9 cellular contexts compared by ENCODE assay signal in genomic region chr16:84065536-84066132, GRCh38.
DNase-seq lines count a peak whose midpoint lies in the region; ATAC-seq and FAIRE-seq lines count a peak whose summit lies in the region.
"Had no signal": no experiment of that assay in that cellular context is flagged by ENCODE, and none has a peak within 500 bp of the region (broad histone marks: within the 10 kb centered on the region; RNA-seq: fewer than 3 reads in every experiment).

No MANE protein-coding gene starts in this region.

- peak; percentile 65 for DNase-seq in AG20443 (ENCODE audit: low spot score)
- DNase-seq in GM18507 (ENCODE audit: extremely low spot score, insufficient read length, low read depth), result no peak
- peak; percentile 19 to 54 for DNase-seq in NCI-H526 (lab: John Stamatoyannopoulos, UW)
- DNase-seq in adipocyte (ENCODE audit: low read depth), result peak; percentile 77
- peak; percentile 59 for DNase-seq in iPS-NIHi11 (ENCODE audit: low spot score)
- DNase-seq in stimulated activated CD4-positive, alpha-beta T cell treated with anti-CD3 and anti-CD28 coated beads, Interleukin-2, amount 100 ng/mL, for 24 hours, result peak; percentile 33 to 47

- ATAC-seq in HG03108 (IDR thresholded peaks at IDR 0.05; ENCODE audit: unreplicated experiment) (no peak), HG02884 (IDR thresholded peaks at IDR 0.05; ENCODE audit: unreplicated experiment) (no peak)

- peak; percentile 18 for FAIRE-seq in GM18507 (lab: Jason Lieb, UNC)
- FAIRE-seq: frontal cortex had no signal

- H3K27me3 ChIP-seq in adipocyte (replicated peaks; ENCODE audit: control insufficient read depth, insufficient read depth, low read length), result no peaks in the 10 kb centered on the region

- no peak overlapping the region for H3K9ac ChIP-seq in adipocyte (ENCODE audit: low read length)

- H3K9me3 ChIP-seq in adipocyte (ENCODE audit: control insufficient read depth, low read length), result no peaks in the 10 kb centered on the region

- H3K4me1 ChIP-seq in adipocyte (ENCODE audit: control insufficient read depth, insufficient read depth, low read length), result no peaks in the 10 kb centered on the region

- H3K36me3 ChIP-seq in adipocyte (ENCODE audit: control insufficient read depth, insufficient read depth, low read length, severe bottlenecking), result peaks cover 82% of the 10 kb centered on the region

- no peak overlapping the region for H3K4me3 ChIP-seq in adipocyte (ENCODE audit: low read length)
